Comparison of ENCODE assay signal across 18 cellular contexts in the genomic region with DNA sequence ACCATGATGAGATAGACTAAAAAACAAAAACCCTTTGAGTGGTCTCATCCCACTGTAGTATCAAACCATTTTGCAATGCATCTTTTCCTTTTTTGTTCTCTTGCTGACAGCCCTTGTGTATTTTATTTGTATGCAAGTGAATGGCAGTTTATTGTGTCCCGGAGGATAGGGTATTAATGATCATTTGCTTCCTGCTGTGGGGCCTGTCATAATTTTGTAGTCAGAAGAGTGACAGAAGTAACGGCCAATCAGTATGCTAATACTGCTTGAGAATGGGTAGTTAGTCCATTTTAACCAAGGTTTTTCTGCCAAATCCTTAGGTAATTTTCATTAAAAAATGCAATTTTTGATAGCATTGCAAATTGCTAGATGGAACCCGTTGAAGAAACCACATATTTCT.
DNase-seq lines count a peak whose midpoint lies in the region; ATAC-seq and TF ChIP-seq lines count a peak whose summit lies in the region.
"Had no signal": no experiment of that assay in that cellular context is flagged by ENCODE, and none has a peak within 500 bp of the region (broad histone marks: within the 10 kb centered on the region; RNA-seq: fewer than 3 reads in every experiment).

No MANE protein-coding gene starts in this region.

- TF ChIP-seq EP300 in neural cell (conservative IDR thresholded peaks at IDR 0.05; ENCODE audit: poor library complexity, severe bottlenecking) = peak; percentile 90

- no peak for TF ChIP-seq RAD21 in neural cell (conservative IDR thresholded peaks at IDR 0.05)

- H3K27me3 ChIP-seq in WERI-Rb-1 (ENCODE audit: insufficient read depth, low read depth, severe bottlenecking) (no peaks in the 10 kb centered on the region), neural cell (ENCODE audit: insufficient read depth, low read depth, low read length) (no peaks in the 10 kb centered on the region), colonic mucosa (no peaks in the 10 kb centered on the region)

- no peaks in the 10 kb centered on the region for H3K9me3 ChIP-seq in WERI-Rb-1 (ENCODE audit: severe bottlenecking)
- no peaks in the 10 kb centered on the region for H3K9me3 ChIP-seq in neural cell (ENCODE audit: low read length)
- no peaks in the 10 kb centered on the region for H3K9me3 ChIP-seq in colonic mucosa

- H3K9me2 ChIP-seq in neural cell (ENCODE audit: insufficient read depth, low read length) = no peaks in the 10 kb centered on the region

- no peaks in the 10 kb centered on the region for H4K20me1 ChIP-seq in neural cell (ENCODE audit: insufficient read depth)

- POLR2A ChIA-PET in HEK293T (lab: Yijun Ruan, JAX) = no interaction called here

- no peak overlapping the region for H3K4me3 ChIP-seq in WERI-Rb-1 (ENCODE audit: low read depth, low read length)
- peak overlapping the region; percentile 37 for H3K4me3 ChIP-seq in neural cell (ENCODE audit: low read length)
- H3K4me3 ChIP-seq in colonic mucosa = no peak overlapping the region
- H3K4me3 ChIP-seq: K562, SK-N-MC had no signal

- H3K9ac ChIP-seq in neural cell (ENCODE audit: low read length) (no peak overlapping the region), colonic mucosa (ENCODE audit: low read depth in 2 of 2, low read length in 2 of 2) (no peak overlapping the region)

- TF ChIP-seq CTCF in WERI-Rb-1 (IDR thresholded peaks at IDR 0.05; ENCODE audit: low read depth, low read length) = no peak
- no peak for TF ChIP-seq CTCF in neural cell (IDR thresholded peaks at IDR 0.05; ENCODE audit: poor library complexity, severe bottlenecking)
- TF ChIP-seq CTCF in colonic mucosa (IDR thresholded peaks at IDR 0.05) = no peak
- TF ChIP-seq CTCF in GM20000 (IDR thresholded peaks at IDR 0.05; ENCODE audit: extremely low read depth, missing control alignments) = no peak

- CTCF ChIA-PET in HEK293T (lab: Yijun Ruan, JAX) = no interaction called here

- peak overlapping the region; percentile 4; the same call in 1 of the 2 replicates for H3K27ac ChIP-seq in WERI-Rb-1
- peak overlapping the region; percentile 15 for H3K27ac ChIP-seq in neural cell (ENCODE audit: low read length)
- no peak overlapping the region for H3K27ac ChIP-seq in colonic mucosa
- H3K27ac ChIP-seq: C4-2B, SK-N-MC had no signal

- H3F3A ChIP-seq in neural cell (ENCODE audit: insufficient read depth, low read length, poor library complexity, severe bottlenecking) = no peaks in the 10 kb centered on the region

- H2AFZ ChIP-seq in neural cell (ENCODE audit: low read depth, low read length) = no peak overlapping the region

- intact Hi-C loops in colonic mucosa (cut with DNase I) = no loop called here

- H3K4me2 ChIP-seq in neural cell (ENCODE audit: low read length) = peak overlapping the region; percentile 3

- no peaks in the 10 kb centered on the region for H3K4me1 ChIP-seq in colonic mucosa

- H3K36me3 ChIP-seq in WERI-Rb-1 (no peaks in the 10 kb centered on the region), neural cell (ENCODE audit: insufficient read depth, low read length) (no peaks in the 10 kb centered on the region), colonic mucosa (no peaks in the 10 kb centered on the region)

- no peak for DNase-seq in HEK293T (ENCODE audit: extremely low spot score)
- peak; percentile 5 to 38 for DNase-seq in NCI-H524 (lab: John Stamatoyannopoulos, UW)
- no peak for DNase-seq in WERI-Rb-1
- DNase-seq in colonic mucosa = no peak
- DNase-seq in GM20000 (ENCODE audit: low spot score) = no peak
- DNase-seq: CD8-positive, alpha-beta T cell; DMS 273 treated with DMSO at 0.1 percent for 48 hours; Kasumi-1; NCI-H1694; NCI-H2029 treated with DMSO at 0.1 percent for 48 hours; NCI-H446 treated with DMSO at 0.1 percent for 48 hours; NCI-H774 had no signal

- H3K79me2 ChIP-seq in neural cell (replicated peaks; ENCODE audit: insufficient read depth, low read length) = no peaks in the 10 kb centered on the region

- ATAC-seq in GM19467 (IDR thresholded peaks at IDR 0.05; ENCODE audit: unreplicated experiment) = no peak
- ATAC-seq: CD8-positive, alpha-beta T cell; HepG2; K562 had no signal

TF ChIP-seq in HEK293T, 16 proteins besides CTCF, POLR2A, EP300 and RAD21:
- TF ChIP-seq ELF4 (IDR thresholded peaks at IDR 0.05) (no peak), SP1 (IDR thresholded peaks at IDR 0.05) (no peak), FOXA1 (IDR thresholded peaks at IDR 0.05) (no peak), BHLHE40 (IDR thresholded peaks at IDR 0.05; ENCODE audit: borderline replicate concordance) (no peak), FOXM1 (IDR thresholded peaks at IDR 0.05; ENCODE audit: borderline replicate concordance) (no peak), ZNF384 (IDR thresholded peaks at IDR 0.05) (no peak)
- TF ChIP-seq, protein P1, sequence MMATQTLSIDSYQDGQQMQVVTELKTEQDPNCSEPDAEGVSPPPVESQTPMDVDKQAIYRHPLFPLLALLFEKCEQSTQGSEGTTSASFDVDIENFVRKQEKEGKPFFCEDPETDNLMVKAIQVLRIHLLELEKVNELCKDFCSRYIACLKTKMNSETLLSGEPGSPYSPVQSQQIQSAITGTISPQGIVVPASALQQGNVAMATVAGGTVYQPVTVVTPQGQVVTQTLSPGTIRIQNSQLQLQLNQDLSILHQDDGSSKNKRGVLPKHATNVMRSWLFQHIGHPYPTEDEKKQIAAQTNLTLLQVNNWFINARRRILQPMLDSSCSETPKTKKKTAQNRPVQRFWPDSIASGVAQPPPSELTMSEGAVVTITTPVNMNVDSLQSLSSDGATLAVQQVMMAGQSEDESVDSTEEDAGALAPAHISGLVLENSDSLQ (IDR thresholded peaks at IDR 0.05) = peak; percentile 95

TF ChIP-seq in neural cell, 6 proteins besides CTCF, POLR2A, EP300 and RAD21:
- TF ChIP-seq EZH2 (IDR thresholded peaks at IDR 0.05; ENCODE audit: borderline replicate concordance, insufficient read depth, low read length, poor library complexity, severe bottlenecking) = no peak
- peak; percentile 13 for TF ChIP-seq REST (IDR thresholded peaks at IDR 0.05; ENCODE audit: borderline replicate concordance)
- TF ChIP-seq MXI1 (conservative IDR thresholded peaks at IDR 0.05; ENCODE audit: poor library complexity, severe bottlenecking) = no peak
- TF ChIP-seq SMC3 (conservative IDR thresholded peaks at IDR 0.05; ENCODE audit: poor library complexity) = no peak
- no peak for TF ChIP-seq TAF1 (IDR thresholded peaks at IDR 0.05; ENCODE audit: low read depth)
- peak; percentile 87 for TF ChIP-seq POLR2AphosphoS5 (IDR thresholded peaks at IDR 0.05)

Comparison
In these comparisons a context has a peak if more than half of its experiments do, and no peak if none do; other contexts are left out.
1. DNase-seq: peak in NCI-H524 (2 of 2); none in HEK293T (single experiment), WERI-Rb-1 (single experiment), colonic mucosa (single experiment) and GM20000 (single experiment).